1 cellular context compared by ENCODE assay signal in genomic region chr16:87791295-87792204, GRCh38.
TF ChIP-seq lines count a peak whose summit lies in the region.

No MANE protein-coding gene starts in this region.

TF ChIP-seq in A549, 52 proteins besides CTCF, POLR2A, EP300 and RAD21 (continued from another document):
- TF ChIP-seq, protein P1, sequence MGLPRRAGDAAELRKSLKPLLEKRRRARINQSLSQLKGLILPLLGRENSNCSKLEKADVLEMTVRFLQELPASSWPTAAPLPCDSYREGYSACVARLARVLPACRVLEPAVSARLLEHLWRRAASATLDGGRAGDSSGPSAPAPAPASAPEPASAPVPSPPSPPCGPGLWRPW (IDR thresholded peaks at IDR 0.05), result no peak
- no peak for TF ChIP-seq PBX3 (IDR thresholded peaks at IDR 0.05)
- no peak for TF ChIP-seq MAFK (IDR thresholded peaks at IDR 0.05; ENCODE audit: partially characterized antibody)
- no peak for TF ChIP-seq HOXA7 (CRISPR knock-in tag; IDR thresholded peaks at IDR 0.05)
TF ChIP-seq in A549: peak in this region for 1.
